In the genomic region with DNA sequence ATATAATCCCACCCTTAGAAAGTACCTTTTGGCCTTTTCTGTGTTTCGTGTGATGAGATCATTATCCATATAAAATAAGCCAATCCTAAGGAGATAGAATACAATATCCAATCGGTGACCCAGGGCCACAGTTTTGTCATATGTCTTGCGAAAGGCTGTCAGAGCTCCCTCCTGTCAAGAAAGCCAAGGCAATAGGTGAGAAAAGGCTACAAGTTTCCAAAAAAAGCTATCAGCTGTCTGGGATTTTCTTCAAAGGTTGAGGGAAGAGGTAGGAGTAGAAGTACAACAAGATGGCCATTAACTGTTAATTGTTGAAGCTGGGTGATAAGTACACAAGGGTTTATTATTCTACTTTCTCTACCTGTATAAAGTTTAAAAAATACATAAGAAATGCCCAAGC, we compare ENCODE assay signal across 17 cellular contexts.
"Had no signal": no experiment of that assay in that cellular context is flagged by ENCODE, and none has a peak within 500 bp of the region (broad histone marks: within the 10 kb centered on the region; RNA-seq: fewer than 3 reads in every experiment).

No MANE protein-coding gene starts in this region.

- DNase-seq: activated CD4-positive, CD25-positive, alpha-beta regulatory T cell; activated naive CD8-positive, alpha-beta T cell treated with anti-CD3 and anti-CD28 coated beads, Interleukin-2, amount 10 ng/mL, durations not matched to agents 7 days and 5 days; foreskin keratinocyte; head of caudate nucleus; left ventricle myocardium inferior; pancreas; stimulated activated CD4-positive, alpha-beta T cell treated with anti-CD3 and anti-CD28 coated beads, Interleukin-12 subunit alpha, Interleukin-12 subunit beta, amount 100 ng/mL, for 4 hours; testis had no signal

- H3K27ac ChIP-seq: ascending aorta, cardiac muscle cell, esophagus muscularis mucosa, foreskin keratinocyte, left ventricle myocardium inferior, neural progenitor cell, testis had no signal

- H3K27me3 Mint-ChIP-seq: activated naive CD8-positive, alpha-beta T cell treated with anti-CD3 and anti-CD28 coated beads, Interleukin-2, amount 10 ng/mL, durations not matched to agents 7 days and 5 days; memory B cell; stimulated activated naive CD8-positive, alpha-beta T cell treated with anti-CD3 and anti-CD28 coated beads, Interleukin-15, Interleukin-2, amounts not matched to agents 100 ng/mL and 50 ng/mL, for 24 hours had no signal

- H3K4me3 ChIP-seq: ascending aorta, cardiac muscle cell, esophagus muscularis mucosa, left ventricle myocardium inferior, neural progenitor cell, testis had no signal

- H3K4me3 Mint-ChIP-seq: activated naive CD8-positive, alpha-beta T cell treated with anti-CD3 and anti-CD28 coated beads, Interleukin-2, amount 10 ng/mL, durations not matched to agents 7 days and 5 days; memory B cell; neural progenitor cell; stimulated activated naive CD8-positive, alpha-beta T cell treated with anti-CD3 and anti-CD28 coated beads, Interleukin-15, Interleukin-2, amounts not matched to agents 100 ng/mL and 50 ng/mL, for 24 hours; T-helper 1 cell treated with Interleukin-12 subunit alpha and Interleukin-12 subunit beta and Interleukin-4 antibody, amounts not matched to agents 30 μg/mL and 1 μg/mL, for 36 hours had no signal

- H3K9me3 Mint-ChIP-seq: activated naive CD8-positive, alpha-beta T cell treated with anti-CD3 and anti-CD28 coated beads, Interleukin-2, amount 10 ng/mL, durations not matched to agents 7 days and 5 days; activated T-helper 2 cell treated with anti-CD3 and anti-CD28 coated beads, Interferon-gamma antibody, Interleukin-2, Interleukin-4, amounts not matched to agents 10 μg/mL and 5 μg/mL and 100 μg/mL, durations not matched to agents 14 hours and 24 hours and 36 hours; memory B cell; neural progenitor cell; stimulated activated naive CD8-positive, alpha-beta T cell treated with anti-CD3 and anti-CD28 coated beads, Interleukin-15, Interleukin-2, amounts not matched to agents 100 ng/mL and 50 ng/mL, for 24 hours; T-helper 1 cell treated with Interleukin-12 subunit alpha and Interleukin-12 subunit beta and Interleukin-4 antibody, amounts not matched to agents 30 μg/mL and 1 μg/mL, for 36 hours had no signal

- H3K27ac Mint-ChIP-seq: activated naive CD8-positive, alpha-beta T cell treated with anti-CD3 and anti-CD28 coated beads, Interleukin-2, amount 10 ng/mL, durations not matched to agents 7 days and 5 days; activated T-helper 2 cell treated with anti-CD3 and anti-CD28 coated beads, Interferon-gamma antibody, Interleukin-2, Interleukin-4, amounts not matched to agents 10 μg/mL and 5 μg/mL and 100 μg/mL, durations not matched to agents 14 hours and 24 hours and 36 hours; memory B cell; neural progenitor cell; stimulated activated naive CD8-positive, alpha-beta T cell treated with anti-CD3 and anti-CD28 coated beads, Interleukin-15, Interleukin-2, amounts not matched to agents 100 ng/mL and 50 ng/mL, for 24 hours; T-helper 1 cell treated with Interleukin-12 subunit alpha and Interleukin-12 subunit beta and Interleukin-4 antibody, amounts not matched to agents 30 μg/mL and 1 μg/mL, for 36 hours had no signal

- ATAC-seq: foreskin keratinocyte, SK-N-SH treated with all-trans-retinoic acid at 6 μM for 48 hours had no signal

- H3K9me3 ChIP-seq: ascending aorta, esophagus muscularis mucosa, left ventricle myocardium inferior, pancreas, testis had no signal

- H3K27me3 ChIP-seq: ascending aorta, cardiac muscle cell, esophagus muscularis mucosa, foreskin keratinocyte, neural progenitor cell, pancreas, testis had no signal
